Comparison of ENCODE assay signal across 8 cellular contexts in genomic region chr20:52493177-52493711, GRCh38.
DNase-seq lines count a peak whose midpoint lies in the region; ATAC-seq and TF ChIP-seq lines count a peak whose summit lies in the region.

No MANE protein-coding gene starts in this region.

- H3K36me3 Mint-ChIP-seq in activated CD4-positive, alpha-beta T cell treated with anti-CD3 and anti-CD28 coated beads for 36 hours (ENCODE audit: low read depth), result no peaks in the 10 kb centered on the region
- H3K36me3 Mint-ChIP-seq in activated CD4-positive, alpha-beta T cell treated with anti-CD3 and anti-CD28 coated beads, Interleukin-2, amount 10 ng/mL, durations not matched to agents 7 days and 5 days (ENCODE audit: low read depth), result no peaks in the 10 kb centered on the region
- H3K36me3 Mint-ChIP-seq in T-helper 17 cell (ENCODE audit: low read depth), result no peaks in the 10 kb centered on the region
- H3K36me3 Mint-ChIP-seq in stimulated activated effector memory CD8-positive, alpha-beta T cell treated with anti-CD3 and anti-CD28 coated beads, Interleukin-12 subunit alpha, Interleukin-12 subunit beta, amount 100 ng/mL, for 72 hours, result no peaks in the 10 kb centered on the region

- CTCF ChIA-PET in activated CD4-positive, alpha-beta T cell treated with anti-CD3 and anti-CD28 coated beads for 36 hours (lab: Charles Lee), result interaction anchor here (0.6 kb wide), 1 partner anchor 1065 kb away, joined by 3 read pairs; no protein-coding TSS in a partner anchor
- CTCF ChIA-PET in activated CD4-positive, alpha-beta T cell treated with anti-CD3 and anti-CD28 coated beads, Interleukin-2, amount 10 ng/mL, durations not matched to agents 7 days and 5 days (lab: Charles Lee), result no interaction called here

- peaks cover 0 to 10% (median 2%) of the 10 kb centered on the region in 12 donors for H3K4me1 ChIP-seq in heart left ventricle

- peaks cover 18% of the 10 kb centered on the region for H3K4me1 Mint-ChIP-seq in activated CD4-positive, alpha-beta T cell treated with anti-CD3 and anti-CD28 coated beads for 36 hours
- H3K4me1 Mint-ChIP-seq in activated CD4-positive, alpha-beta T cell treated with anti-CD3 and anti-CD28 coated beads, Interleukin-2, amount 10 ng/mL, durations not matched to agents 7 days and 5 days, result peaks cover 16% of the 10 kb centered on the region
- H3K4me1 Mint-ChIP-seq in T-helper 17 cell, result peaks cover 9% of the 10 kb centered on the region
- peaks cover 17% of the 10 kb centered on the region for H3K4me1 Mint-ChIP-seq in stimulated activated effector memory CD8-positive, alpha-beta T cell treated with anti-CD3 and anti-CD28 coated beads, Interleukin-12 subunit alpha, Interleukin-12 subunit beta, amount 100 ng/mL, for 72 hours

- no peak for TF ChIP-seq POLR2A in heart left ventricle (IDR thresholded peaks at IDR 0.05)

- 0 to 2% (median 2%) methylated on average over 9 of the region's 9 CpGs for WGBS in heart left ventricle, 4 donors

- H3K4me3 ChIP-seq in heart left ventricle, result peak overlapping the region in 10 of 12 donors; percentile 8 to 49 (median 34)

- H3K27ac ChIP-seq in heart left ventricle, result peak overlapping the region in 7 of 12 donors; percentile 1 to 54 (median 32)

- H3K27me3 Mint-ChIP-seq in activated CD4-positive, alpha-beta T cell treated with anti-CD3 and anti-CD28 coated beads for 36 hours, result no peaks in the 10 kb centered on the region
- H3K27me3 Mint-ChIP-seq in activated CD4-positive, alpha-beta T cell treated with anti-CD3 and anti-CD28 coated beads, Interleukin-2, amount 10 ng/mL, durations not matched to agents 7 days and 5 days, result peaks cover 1% of the 10 kb centered on the region
- H3K27me3 Mint-ChIP-seq in T-helper 17 cell, result peaks cover 13% of the 10 kb centered on the region

- POLR2A ChIA-PET in activated CD4-positive, alpha-beta T cell treated with anti-CD3 and anti-CD28 coated beads for 36 hours (lab: Charles Lee), result interaction anchor here (1.4 kb wide), 1 partner anchor 83 kb away, joined by 4 read pairs; no protein-coding TSS in a partner anchor
- POLR2A ChIA-PET in activated CD4-positive, alpha-beta T cell treated with anti-CD3 and anti-CD28 coated beads, Interleukin-2, amount 10 ng/mL, durations not matched to agents 7 days and 5 days (lab: Charles Lee), result no interaction called here

- no peaks in the 10 kb centered on the region for H3K36me3 ChIP-seq in heart left ventricle

- peak overlapping the region; percentile 34 for H3K27ac Mint-ChIP-seq in activated CD4-positive, alpha-beta T cell treated with anti-CD3 and anti-CD28 coated beads for 36 hours
- no peak overlapping the region for H3K27ac Mint-ChIP-seq in activated CD4-positive, alpha-beta T cell treated with anti-CD3 and anti-CD28 coated beads, Interleukin-2, amount 10 ng/mL, durations not matched to agents 7 days and 5 days
- no peak overlapping the region for H3K27ac Mint-ChIP-seq in T-helper 17 cell
- no peak overlapping the region for H3K27ac Mint-ChIP-seq in stimulated activated effector memory CD8-positive, alpha-beta T cell treated with anti-CD3 and anti-CD28 coated beads, Interleukin-12 subunit alpha, Interleukin-12 subunit beta, amount 100 ng/mL, for 72 hours

- peaks cover 0 to 4% (median 0%) of the 10 kb centered on the region in 9 donors for H3K27me3 ChIP-seq in heart left ventricle

- H3K4me3 Mint-ChIP-seq in activated CD4-positive, alpha-beta T cell treated with anti-CD3 and anti-CD28 coated beads for 36 hours, result peak overlapping the region; percentile 20
- H3K4me3 Mint-ChIP-seq in activated CD4-positive, alpha-beta T cell treated with anti-CD3 and anti-CD28 coated beads, Interleukin-2, amount 10 ng/mL, durations not matched to agents 7 days and 5 days, result no peak overlapping the region
- H3K4me3 Mint-ChIP-seq in T-helper 17 cell, result peak overlapping the region; percentile 50
- no peak overlapping the region for H3K4me3 Mint-ChIP-seq in stimulated activated effector memory CD8-positive, alpha-beta T cell treated with anti-CD3 and anti-CD28 coated beads, Interleukin-12 subunit alpha, Interleukin-12 subunit beta, amount 100 ng/mL, for 72 hours

- TF ChIP-seq CTCF in heart left ventricle (IDR thresholded peaks at IDR 0.05), result no peak

- H3K9me3 Mint-ChIP-seq in activated CD4-positive, alpha-beta T cell treated with anti-CD3 and anti-CD28 coated beads for 36 hours (ENCODE audit: low read depth), result no peaks in the 10 kb centered on the region
- no peaks in the 10 kb centered on the region for H3K9me3 Mint-ChIP-seq in activated CD4-positive, alpha-beta T cell treated with anti-CD3 and anti-CD28 coated beads, Interleukin-2, amount 10 ng/mL, durations not matched to agents 7 days and 5 days
- H3K9me3 Mint-ChIP-seq in stimulated activated effector memory CD8-positive, alpha-beta T cell treated with anti-CD3 and anti-CD28 coated beads, Interleukin-12 subunit alpha, Interleukin-12 subunit beta, amount 100 ng/mL, for 72 hours, result peaks cover 2% of the 10 kb centered on the region

- peak; percentile 52 for ATAC-seq in activated CD4-positive, alpha-beta T cell treated with anti-CD3 and anti-CD28 coated beads for 36 hours
- no peak for ATAC-seq in T-helper 17 cell
- peak; percentile 20 to 89 (median 64) for ATAC-seq in heart left ventricle
- peak; percentile 44 for ATAC-seq in stimulated activated effector memory CD8-positive, alpha-beta T cell treated with anti-CD3 and anti-CD28 coated beads, Interleukin-12 subunit alpha, Interleukin-12 subunit beta, amount 100 ng/mL, for 72 hours
- ATAC-seq in HG02571 (IDR thresholded peaks at IDR 0.05; ENCODE audit: unreplicated experiment), result no peak
- no peak for ATAC-seq in HG03442 (IDR thresholded peaks at IDR 0.05; ENCODE audit: unreplicated experiment)

- intact Hi-C loops in activated CD4-positive, alpha-beta T cell treated with anti-CD3 and anti-CD28 coated beads for 36 hours (cut with DNase I, micrococcal nuclease), result loop anchor here (5.0 kb wide), 2 partner anchors 81 to 724 kb away; no protein-coding TSS in a partner anchor
- intact Hi-C loops in heart left ventricle (cut with DNase I), result no loop called here

- peak; percentile 32 for DNase-seq in activated CD4-positive, alpha-beta T cell treated with anti-CD3 and anti-CD28 coated beads for 36 hours
- no peak for DNase-seq in activated CD4-positive, alpha-beta T cell treated with anti-CD3 and anti-CD28 coated beads, Interleukin-2, amount 10 ng/mL, durations not matched to agents 7 days and 5 days
- DNase-seq in T-helper 17 cell (no peak), heart left ventricle (peak in 3 of 5 donors; percentile 20 to 29 (median 27)), DMS79 (lab: John Stamatoyannopoulos, UW) (no peak)
- no peak for DNase-seq in stimulated activated effector memory CD8-positive, alpha-beta T cell treated with anti-CD3 and anti-CD28 coated beads, Interleukin-12 subunit alpha, Interleukin-12 subunit beta, amount 100 ng/mL, for 72 hours (ENCODE audit: low spot score in 2 of 2)

- H3K9me3 ChIP-seq in T-helper 17 cell (ENCODE audit: control insufficient read depth, low read length, poor library complexity, severe bottlenecking), result no peaks in the 10 kb centered on the region
- no peaks in the 10 kb centered on the region for H3K9me3 ChIP-seq in heart left ventricle

Comparison
In these comparisons a context has a peak if more than half of its experiments do, and no peak if none do; other contexts are left out.
1. DNase-seq: peak in activated CD4-positive, alpha-beta T cell treated with anti-CD3 and anti-CD28 coated beads for 36 hours (single experiment) and heart left ventricle (3 of 5); none in activated CD4-positive, alpha-beta T cell treated with anti-CD3 and anti-CD28 coated beads, Interleukin-2, amount 10 ng/mL, durations not matched to agents 7 days and 5 days (single experiment), T-helper 17 cell (0 of 3), stimulated activated effector memory CD8-positive, alpha-beta T cell treated with anti-CD3 and anti-CD28 coated beads, Interleukin-12 subunit alpha, Interleukin-12 subunit beta, amount 100 ng/mL, for 72 hours (0 of 2) and DMS79 (single experiment).
2. H3K4me3 Mint-ChIP-seq: peak in activated CD4-positive, alpha-beta T cell treated with anti-CD3 and anti-CD28 coated beads for 36 hours (single experiment) and T-helper 17 cell (single experiment); none in activated CD4-positive, alpha-beta T cell treated with anti-CD3 and anti-CD28 coated beads, Interleukin-2, amount 10 ng/mL, durations not matched to agents 7 days and 5 days (single experiment) and stimulated activated effector memory CD8-positive, alpha-beta T cell treated with anti-CD3 and anti-CD28 coated beads, Interleukin-12 subunit alpha, Interleukin-12 subunit beta, amount 100 ng/mL, for 72 hours (single experiment).
3. ATAC-seq: peak in activated CD4-positive, alpha-beta T cell treated with anti-CD3 and anti-CD28 coated beads for 36 hours (single experiment), heart left ventricle (4 of 4) and stimulated activated effector memory CD8-positive, alpha-beta T cell treated with anti-CD3 and anti-CD28 coated beads, Interleukin-12 subunit alpha, Interleukin-12 subunit beta, amount 100 ng/mL, for 72 hours (single experiment); none in T-helper 17 cell (single experiment), HG02571 (single experiment) and HG03442 (single experiment).
4. intact Hi-C loops: an anchor here in activated CD4-positive, alpha-beta T cell treated with anti-CD3 and anti-CD28 coated beads for 36 hours (5.0 kb wide); none called in heart left ventricle.